Comparison of ENCODE assay signal across 28 cellular contexts in the genomic region with DNA sequence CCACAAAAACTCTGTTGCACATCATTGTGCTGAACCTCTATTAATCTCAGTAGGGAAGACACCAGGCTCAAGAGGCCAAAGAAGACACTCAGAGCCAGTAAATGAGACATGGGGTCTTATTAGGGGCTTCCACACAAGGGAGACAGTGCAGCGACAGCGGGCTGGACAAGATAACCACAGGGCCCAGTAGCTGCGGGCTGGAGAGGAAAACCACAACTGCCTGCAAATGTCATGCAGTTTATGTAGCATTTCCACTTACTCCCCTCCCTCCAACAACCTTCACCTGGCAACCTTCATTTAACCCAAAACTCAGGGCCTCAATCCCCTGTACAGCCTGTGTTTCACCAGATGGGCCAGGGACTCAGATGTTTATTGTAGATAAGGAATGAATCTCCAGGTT.
"Had no signal": no experiment of that assay in that cellular context is flagged by ENCODE, and none has a peak within 500 bp of the region (broad histone marks: within the 10 kb centered on the region; RNA-seq: fewer than 3 reads in every experiment).

No MANE protein-coding gene starts in this region.

- H3K4me3 Mint-ChIP-seq: activated T-helper 17 cell treated with anti-CD3 and anti-CD28 coated beads, Interleukin-2, amount 50 U/mL, for 72 hours; brain; central memory CD8-positive, alpha-beta T cell had no signal

- H3K4me3 ChIP-seq: Peyer's patch, SJSA1 had no signal

- H3K36me3 ChIP-seq: Peyer's patch, SJSA1 had no signal

- DNase-seq: activated CD4-positive, alpha-beta T cell treated with anti-CD3 and anti-CD28 coated beads for 4 hours; activated CD4-positive, alpha-beta T cell treated with anti-CD3 and anti-CD28 coated beads, Interleukin-2, amount 50 U/mL, for 4 hours; activated CD8-positive, alpha-beta memory T cell treated with anti-CD3 and anti-CD28 coated beads for 24 hours; activated naive CD4-positive, alpha-beta T cell treated with anti-CD3 and anti-CD28 coated beads, Interleukin-2, amount 50 U/mL, for 16 hours; activated T-cell treated with anti-CD3 and anti-CD28 coated beads, Interleukin-2, amount 50 U/mL, for 48 hours; amygdala; KBM-7; NCI-H1105; NCI-H1436; NCI-H1694 treated with DMSO at 0.1 percent for 48 hours; NCI-H2029 treated with DMSO at 0.1 percent for 48 hours; NCI-H345; NCI-H510A; NCI-H526 treated with DMSO at 0.1 percent for 48 hours; NCI-H82; NK-92 treated with Interleukin-12 subunit alpha and Interleukin-12 subunit beta, amount 100 ng/mL, for 24 hours; Peyer's patch; Right ventricle myocardium superior; SW 1271; T-helper 2 cell; T1000 had no signal

- H3K9me3 ChIP-seq: Peyer's patch, SJSA1 had no signal

- H3K9me3 Mint-ChIP-seq: central memory CD8-positive, alpha-beta T cell had no signal

- H3K27me3 ChIP-seq: Peyer's patch, SJSA1 had no signal

- H3K4me1 ChIP-seq: Peyer's patch, SJSA1 had no signal

- H3K36me3 Mint-ChIP-seq: brain had no signal

- H3K27me3 Mint-ChIP-seq: activated T-helper 17 cell treated with anti-CD3 and anti-CD28 coated beads, Interleukin-2, amount 50 U/mL, for 72 hours had no signal

- H3K27ac ChIP-seq: Peyer's patch, RWPE1, SJSA1 had no signal

- H3K4me1 Mint-ChIP-seq: activated T-helper 17 cell treated with anti-CD3 and anti-CD28 coated beads, Interleukin-2, amount 50 U/mL, for 72 hours; brain; central memory CD8-positive, alpha-beta T cell had no signal

- ATAC-seq: activated CD4-positive, CD25-positive, alpha-beta regulatory T cell treated with anti-CD3 and anti-CD28 coated beads, Interleukin-2, amount 50 U/mL, for 24 hours; activated T-helper 17 cell treated with anti-CD3 and anti-CD28 coated beads, Interleukin-2, amount 50 U/mL, for 72 hours; SK-N-SH treated with all-trans-retinoic acid at 6 μM for 48 hours had no signal

- H3K27ac Mint-ChIP-seq: activated T-helper 17 cell treated with anti-CD3 and anti-CD28 coated beads, Interleukin-2, amount 50 U/mL, for 72 hours; brain had no signal
